ENCODE assay signal across 12 cellular contexts in genomic region chr3:171256445-171257250, GRCh38.
DNase-seq lines count a peak whose midpoint lies in the region; ATAC-seq lines count a peak whose summit lies in the region.
"Had no signal": no experiment of that assay in that cellular context is flagged by ENCODE, and none has a peak within 500 bp of the region (broad histone marks: within the 10 kb centered on the region; RNA-seq: fewer than 3 reads in every experiment).

No MANE protein-coding gene starts in this region.

- peaks cover 37% of the 10 kb centered on the region for H3F3A ChIP-seq in GM23248 (ENCODE audit: insufficient read depth)

- H3K4me3 Mint-ChIP-seq in immature natural killer cell, result peak overlapping the region in 4 of 5 donors; percentile 30 to 52 (median 42)
- no peak overlapping the region for H3K4me3 Mint-ChIP-seq in stimulated activated memory B cell treated with anti-CD40 and anti-IgM and Interleukin-4, amounts not matched to agents 10 μg/mL and 1 μg/mL and 100 μg/mL, for 72 hours
- H3K4me3 Mint-ChIP-seq: memory B cell had no signal

- peaks cover 29% of the 10 kb centered on the region for H3K4me1 ChIP-seq in GM23248 (ENCODE audit: insufficient read depth)

- H3K4me3 ChIP-seq in GM08714 (ENCODE audit: low read length) (peak overlapping the region; percentile 40; the same call in 1 of the 2 replicates), GM23248 (no peak overlapping the region)
- H3K4me3 ChIP-seq: skin epidermis had no signal

- no peaks in the 10 kb centered on the region; the same call in 1 of the 2 replicates for H3K9me2 ChIP-seq in GM23248 (ENCODE audit: insufficient read depth)

- H3K27ac Mint-ChIP-seq in immature natural killer cell, result peak overlapping the region; percentile 63 to 94 (median 80)
- H3K27ac Mint-ChIP-seq in stimulated activated memory B cell treated with anti-CD40 and anti-IgM and Interleukin-4, amounts not matched to agents 10 μg/mL and 1 μg/mL and 100 μg/mL, for 72 hours, result no peak overlapping the region

- 79 to 83% methylated on average over 4 of the region's 4 CpGs for WGBS in GM23248 (ENCODE audit: low coverage in 1 of 2, low lambda C conversion rate in 2 of 2, missing lambda C conversion rate in 2 of 2), 2 experiments

- H3K79me2 ChIP-seq in GM23248 (ENCODE audit: insufficient read depth), result no peaks in the 10 kb centered on the region

- no peak for ATAC-seq in stimulated activated memory B cell treated with anti-CD40 and anti-IgM and Interleukin-4, amounts not matched to agents 10 μg/mL and 1 μg/mL and 100 μg/mL, for 72 hours

- H3K9me3 ChIP-seq in GM23248 (ENCODE audit: low read depth), result no peaks in the 10 kb centered on the region

- H3K27me3 ChIP-seq in GM23248 (replicated peaks; ENCODE audit: insufficient read depth), result no peaks in the 10 kb centered on the region

- no peaks in the 10 kb centered on the region for H3K27me3 Mint-ChIP-seq in immature natural killer cell (ENCODE audit: low read depth in 3 of 3)
- H3K27me3 Mint-ChIP-seq in stimulated activated memory B cell treated with anti-CD40 and anti-IgM and Interleukin-4, amounts not matched to agents 10 μg/mL and 1 μg/mL and 100 μg/mL, for 72 hours, result no peaks in the 10 kb centered on the region
- H3K27me3 Mint-ChIP-seq: memory B cell had no signal

- H3K4me2 ChIP-seq in GM23248 (ENCODE audit: unreplicated experiment), result peak overlapping the region; percentile 1

- no peak overlapping the region for H3K9ac ChIP-seq in GM23248

- peaks cover 70 to 96% of the 10 kb centered on the region in 2 donors for H3K4me1 Mint-ChIP-seq in immature natural killer cell
- H3K4me1 Mint-ChIP-seq in stimulated activated memory B cell treated with anti-CD40 and anti-IgM and Interleukin-4, amounts not matched to agents 10 μg/mL and 1 μg/mL and 100 μg/mL, for 72 hours, result peaks cover 23% of the 10 kb centered on the region

- 0 out of 2 replicates have a peak overlapping the region, but pooled peaks have one; percentile 37 for H3K27ac ChIP-seq in GM23248

- no peaks in the 10 kb centered on the region for H3K9me3 Mint-ChIP-seq in immature natural killer cell
- H3K9me3 Mint-ChIP-seq in stimulated activated memory B cell treated with anti-CD40 and anti-IgM and Interleukin-4, amounts not matched to agents 10 μg/mL and 1 μg/mL and 100 μg/mL, for 72 hours, result no peaks in the 10 kb centered on the region
- H3K9me3 Mint-ChIP-seq: memory B cell had no signal

- no peaks in the 10 kb centered on the region for H3K36me3 Mint-ChIP-seq in immature natural killer cell
- no peaks in the 10 kb centered on the region for H3K36me3 Mint-ChIP-seq in stimulated activated memory B cell treated with anti-CD40 and anti-IgM and Interleukin-4, amounts not matched to agents 10 μg/mL and 1 μg/mL and 100 μg/mL, for 72 hours
- H3K36me3 Mint-ChIP-seq: memory B cell had no signal

- no peak overlapping the region for H2AFZ ChIP-seq in GM23248

- no peaks in the 10 kb centered on the region for H4K20me1 ChIP-seq in GM23248 (ENCODE audit: insufficient read depth)

- peak; percentile 59 for DNase-seq in GM23248
- peak; percentile 13 for DNase-seq in T1000 (lab: John Stamatoyannopoulos, UW)
- no peak for DNase-seq in immature natural killer cell
- no peak for DNase-seq in GDM1 (lab: John Stamatoyannopoulos, UW)
- no peak for DNase-seq in stimulated activated CD4-positive, alpha-beta T cell treated with anti-CD3 and anti-CD28 coated beads, Interleukin-4, amount 100 ng/mL, for 4 hours
- DNase-seq: aorta, DMS79 treated with DMSO at 0.1 percent for 48 hours, NCI-H748 treated with DMSO at 0.1 percent for 48 hours had no signal

- in situ Hi-C loops in GM23248 (cut with MboI), result no loop called here

- no peaks in the 10 kb centered on the region for H3K36me3 ChIP-seq in GM23248 (ENCODE audit: low read depth)

Comparison
In these comparisons a context has a peak if more than half of its experiments do, and no peak if none do; other contexts are left out.
1. DNase-seq: peak in GM23248 (single experiment) and T1000 (single experiment); none in immature natural killer cell (0 of 3), GDM1 (single experiment) and stimulated activated CD4-positive, alpha-beta T cell treated with anti-CD3 and anti-CD28 coated beads, Interleukin-4, amount 100 ng/mL, for 4 hours (0 of 2).